In genomic region chr3:113441051-113441770, GRCh38 we compare ENCODE assay signal across 1 cellular context.
TF ChIP-seq lines count a peak whose summit lies in the region.

A gene with protein sequence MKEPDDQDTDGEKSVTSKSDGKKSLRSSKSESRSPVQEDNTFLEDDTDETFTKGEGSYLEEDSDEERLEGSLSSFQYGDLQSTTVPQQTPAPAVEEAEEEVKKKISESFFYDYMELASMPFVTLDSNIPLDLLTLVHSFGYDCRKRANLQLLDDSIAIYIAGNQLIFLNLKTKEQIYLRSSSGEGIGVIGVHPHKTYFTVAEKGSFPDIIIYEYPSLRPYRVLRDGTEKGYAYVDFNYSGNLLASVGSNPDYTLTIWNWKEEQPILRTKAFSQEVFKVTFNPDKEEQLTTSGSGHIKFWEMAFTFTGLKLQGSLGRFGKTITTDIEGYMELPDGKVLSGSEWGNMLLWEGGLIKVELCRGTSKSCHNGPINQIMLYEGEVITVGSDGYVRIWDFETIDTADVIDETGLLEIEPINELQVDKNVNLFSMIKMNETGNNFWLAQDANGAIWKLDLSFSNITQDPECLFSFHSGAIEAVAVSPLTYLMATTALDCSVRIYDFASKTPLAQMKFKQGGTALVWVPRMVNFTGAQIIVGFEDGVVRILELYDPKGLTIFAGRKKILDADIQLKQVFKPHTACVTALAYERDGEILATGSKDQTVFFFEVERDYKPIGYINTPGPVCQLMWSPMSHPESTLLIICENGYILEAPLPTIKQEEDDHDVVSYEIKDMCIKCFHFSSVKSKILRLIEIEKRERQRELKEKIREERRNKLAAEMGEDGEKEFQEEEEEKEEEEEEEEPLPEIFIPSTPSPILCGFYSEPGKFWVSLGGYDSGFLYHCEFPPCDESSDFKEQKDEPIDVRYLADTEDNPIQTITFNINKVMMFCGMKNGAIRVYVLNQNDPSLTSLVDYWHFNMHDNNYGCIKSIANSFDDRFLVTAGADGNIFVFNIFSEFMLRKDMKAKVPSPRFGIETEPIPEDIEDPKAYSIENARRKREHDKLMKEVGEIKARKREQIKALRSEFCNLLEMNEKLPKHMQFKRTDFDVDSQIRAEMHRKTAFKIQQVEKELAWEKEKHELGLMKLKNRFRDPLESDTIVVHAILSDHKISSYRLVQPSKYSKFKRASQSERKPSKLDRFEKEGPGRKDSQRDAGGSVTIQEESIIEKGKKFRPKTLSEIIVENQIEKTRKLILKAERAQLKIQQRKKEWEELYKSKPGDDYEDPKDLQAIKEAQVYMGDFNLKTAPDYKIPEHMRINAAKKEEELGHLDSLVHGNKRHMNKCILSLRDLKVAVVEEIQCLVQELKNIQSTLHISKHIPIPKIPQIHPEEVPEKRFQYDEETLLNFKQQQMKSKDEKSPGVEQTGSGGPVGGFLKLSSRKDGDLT (N-terminal part only) (minus strand): TSS chr3:113441493. CDS start chr3:113433664, 7,829 bp downstream.

TF ChIP-seq in H1, 55 proteins besides CTCF, POLR2A, EP300 and RAD21 (continued from another document):
- TF ChIP-seq EGR1 (IDR thresholded peaks at IDR 0.05; ENCODE audit: borderline replicate concordance, low read depth, low read length) (no peak), RNF2 (IDR thresholded peaks at IDR 0.05; ENCODE audit: borderline replicate concordance, low read depth, low read length, missing control alignments, poor library complexity, severe bottlenecking) (no peak), POLR2AphosphoS5 (IDR thresholded peaks at IDR 0.05; ENCODE audit: low read depth, low read length) (0 out of 2 replicates have a peak, but pooled peaks have one; percentile 27), GABPA (IDR thresholded peaks at IDR 0.05; ENCODE audit: borderline replicate concordance, insufficient read depth, low read length) (no peak), ASH2L (IDR thresholded peaks at IDR 0.05; ENCODE audit: low read length) (peak; percentile 54), TAF1 (IDR thresholded peaks at IDR 0.05; ENCODE audit: low read depth, low read length) (peak; percentile 33; the same call in 1 of the 2 replicates), TBP (IDR thresholded peaks at IDR 0.05; ENCODE audit: low read depth, low read length) (no peak), SAP30 (IDR thresholded peaks at IDR 0.05; ENCODE audit: insufficient read depth, insufficient replicate concordance, low read length) (no peak), KDM1A (IDR thresholded peaks at IDR 0.05; ENCODE audit: borderline replicate concordance, low read length) (peak; percentile 34; the same call in 1 of the 2 replicates)
- TF ChIP-seq, protein P1, sequence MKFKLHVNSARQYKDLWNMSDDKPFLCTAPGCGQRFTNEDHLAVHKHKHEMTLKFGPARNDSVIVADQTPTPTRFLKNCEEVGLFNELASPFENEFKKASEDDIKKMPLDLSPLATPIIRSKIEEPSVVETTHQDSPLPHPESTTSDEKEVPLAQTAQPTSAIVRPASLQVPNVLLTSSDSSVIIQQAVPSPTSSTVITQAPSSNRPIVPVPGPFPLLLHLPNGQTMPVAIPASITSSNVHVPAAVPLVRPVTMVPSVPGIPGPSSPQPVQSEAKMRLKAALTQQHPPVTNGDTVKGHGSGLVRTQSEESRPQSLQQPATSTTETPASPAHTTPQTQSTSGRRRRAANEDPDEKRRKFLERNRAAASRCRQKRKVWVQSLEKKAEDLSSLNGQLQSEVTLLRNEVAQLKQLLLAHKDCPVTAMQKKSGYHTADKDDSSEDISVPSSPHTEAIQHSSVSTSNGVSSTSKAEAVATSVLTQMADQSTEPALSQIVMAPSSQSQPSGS (IDR thresholded peaks at IDR 0.05; ENCODE audit: low read length) = no peak
